1 cellular context compared by ENCODE assay signal in the genomic region with DNA sequence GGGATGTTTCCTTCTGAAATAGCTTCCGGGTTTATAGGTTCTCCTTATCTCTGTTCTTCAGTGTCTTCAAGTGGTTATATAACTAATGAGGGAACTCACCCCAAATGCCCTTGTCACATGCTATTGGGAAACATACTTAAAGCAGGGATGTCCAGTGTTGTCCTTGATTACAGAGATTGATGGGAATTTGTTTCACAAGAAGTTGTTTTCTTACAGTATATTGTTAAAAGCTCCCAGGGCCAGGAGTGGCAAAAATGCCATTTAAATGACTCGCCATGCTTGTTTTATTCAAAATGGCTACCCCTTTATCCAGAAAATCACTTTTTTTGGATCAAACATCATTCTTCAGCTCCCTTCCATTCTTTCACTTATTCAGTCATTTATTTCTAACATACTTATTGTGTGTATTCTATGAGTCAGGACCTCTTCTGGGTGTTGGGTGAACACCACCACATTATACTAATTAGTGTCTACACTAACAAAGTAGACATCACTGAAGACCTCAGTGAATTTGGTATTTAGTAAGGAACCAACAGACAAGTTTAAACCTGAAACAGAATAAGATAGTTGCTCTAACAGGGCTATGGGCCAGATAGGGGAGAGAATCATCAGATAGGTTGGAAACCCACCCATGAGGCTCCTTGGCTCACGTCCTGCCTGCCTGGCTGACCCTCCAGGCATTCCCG.
TF ChIP-seq lines count a peak whose summit lies in the region.

No MANE protein-coding gene starts in this region.

TF ChIP-seq in GM23338, 12 proteins besides CTCF, POLR2A, EP300 and RAD21 (continued from another document):
- TF ChIP-seq STAT1 (IDR thresholded peaks at IDR 0.05; ENCODE audit: unreplicated experiment) (no peak), POLR2AphosphoS5 (IDR thresholded peaks at IDR 0.05; ENCODE audit: low read depth) (no peak), EZH2 (IDR thresholded peaks at IDR 0.05; ENCODE audit: low read depth, unreplicated experiment) (no peak), NANOG (IDR thresholded peaks at IDR 0.05; ENCODE audit: borderline replicate concordance) (no peak), ZNF331 (CRISPR knock-in tag; IDR thresholded peaks at IDR 0.05; ENCODE audit: low read depth) (no peak), EZH2phosphoT487 (IDR thresholded peaks at IDR 0.05; ENCODE audit: unreplicated experiment) (no peak), ZNF114 (CRISPR knock-in tag; IDR thresholded peaks at IDR 0.05) (no peak), CREB1 (CRISPR knock-in tag; IDR thresholded peaks at IDR 0.05; ENCODE audit: low read depth) (no peak)
- TF ChIP-seq, protein P1, sequence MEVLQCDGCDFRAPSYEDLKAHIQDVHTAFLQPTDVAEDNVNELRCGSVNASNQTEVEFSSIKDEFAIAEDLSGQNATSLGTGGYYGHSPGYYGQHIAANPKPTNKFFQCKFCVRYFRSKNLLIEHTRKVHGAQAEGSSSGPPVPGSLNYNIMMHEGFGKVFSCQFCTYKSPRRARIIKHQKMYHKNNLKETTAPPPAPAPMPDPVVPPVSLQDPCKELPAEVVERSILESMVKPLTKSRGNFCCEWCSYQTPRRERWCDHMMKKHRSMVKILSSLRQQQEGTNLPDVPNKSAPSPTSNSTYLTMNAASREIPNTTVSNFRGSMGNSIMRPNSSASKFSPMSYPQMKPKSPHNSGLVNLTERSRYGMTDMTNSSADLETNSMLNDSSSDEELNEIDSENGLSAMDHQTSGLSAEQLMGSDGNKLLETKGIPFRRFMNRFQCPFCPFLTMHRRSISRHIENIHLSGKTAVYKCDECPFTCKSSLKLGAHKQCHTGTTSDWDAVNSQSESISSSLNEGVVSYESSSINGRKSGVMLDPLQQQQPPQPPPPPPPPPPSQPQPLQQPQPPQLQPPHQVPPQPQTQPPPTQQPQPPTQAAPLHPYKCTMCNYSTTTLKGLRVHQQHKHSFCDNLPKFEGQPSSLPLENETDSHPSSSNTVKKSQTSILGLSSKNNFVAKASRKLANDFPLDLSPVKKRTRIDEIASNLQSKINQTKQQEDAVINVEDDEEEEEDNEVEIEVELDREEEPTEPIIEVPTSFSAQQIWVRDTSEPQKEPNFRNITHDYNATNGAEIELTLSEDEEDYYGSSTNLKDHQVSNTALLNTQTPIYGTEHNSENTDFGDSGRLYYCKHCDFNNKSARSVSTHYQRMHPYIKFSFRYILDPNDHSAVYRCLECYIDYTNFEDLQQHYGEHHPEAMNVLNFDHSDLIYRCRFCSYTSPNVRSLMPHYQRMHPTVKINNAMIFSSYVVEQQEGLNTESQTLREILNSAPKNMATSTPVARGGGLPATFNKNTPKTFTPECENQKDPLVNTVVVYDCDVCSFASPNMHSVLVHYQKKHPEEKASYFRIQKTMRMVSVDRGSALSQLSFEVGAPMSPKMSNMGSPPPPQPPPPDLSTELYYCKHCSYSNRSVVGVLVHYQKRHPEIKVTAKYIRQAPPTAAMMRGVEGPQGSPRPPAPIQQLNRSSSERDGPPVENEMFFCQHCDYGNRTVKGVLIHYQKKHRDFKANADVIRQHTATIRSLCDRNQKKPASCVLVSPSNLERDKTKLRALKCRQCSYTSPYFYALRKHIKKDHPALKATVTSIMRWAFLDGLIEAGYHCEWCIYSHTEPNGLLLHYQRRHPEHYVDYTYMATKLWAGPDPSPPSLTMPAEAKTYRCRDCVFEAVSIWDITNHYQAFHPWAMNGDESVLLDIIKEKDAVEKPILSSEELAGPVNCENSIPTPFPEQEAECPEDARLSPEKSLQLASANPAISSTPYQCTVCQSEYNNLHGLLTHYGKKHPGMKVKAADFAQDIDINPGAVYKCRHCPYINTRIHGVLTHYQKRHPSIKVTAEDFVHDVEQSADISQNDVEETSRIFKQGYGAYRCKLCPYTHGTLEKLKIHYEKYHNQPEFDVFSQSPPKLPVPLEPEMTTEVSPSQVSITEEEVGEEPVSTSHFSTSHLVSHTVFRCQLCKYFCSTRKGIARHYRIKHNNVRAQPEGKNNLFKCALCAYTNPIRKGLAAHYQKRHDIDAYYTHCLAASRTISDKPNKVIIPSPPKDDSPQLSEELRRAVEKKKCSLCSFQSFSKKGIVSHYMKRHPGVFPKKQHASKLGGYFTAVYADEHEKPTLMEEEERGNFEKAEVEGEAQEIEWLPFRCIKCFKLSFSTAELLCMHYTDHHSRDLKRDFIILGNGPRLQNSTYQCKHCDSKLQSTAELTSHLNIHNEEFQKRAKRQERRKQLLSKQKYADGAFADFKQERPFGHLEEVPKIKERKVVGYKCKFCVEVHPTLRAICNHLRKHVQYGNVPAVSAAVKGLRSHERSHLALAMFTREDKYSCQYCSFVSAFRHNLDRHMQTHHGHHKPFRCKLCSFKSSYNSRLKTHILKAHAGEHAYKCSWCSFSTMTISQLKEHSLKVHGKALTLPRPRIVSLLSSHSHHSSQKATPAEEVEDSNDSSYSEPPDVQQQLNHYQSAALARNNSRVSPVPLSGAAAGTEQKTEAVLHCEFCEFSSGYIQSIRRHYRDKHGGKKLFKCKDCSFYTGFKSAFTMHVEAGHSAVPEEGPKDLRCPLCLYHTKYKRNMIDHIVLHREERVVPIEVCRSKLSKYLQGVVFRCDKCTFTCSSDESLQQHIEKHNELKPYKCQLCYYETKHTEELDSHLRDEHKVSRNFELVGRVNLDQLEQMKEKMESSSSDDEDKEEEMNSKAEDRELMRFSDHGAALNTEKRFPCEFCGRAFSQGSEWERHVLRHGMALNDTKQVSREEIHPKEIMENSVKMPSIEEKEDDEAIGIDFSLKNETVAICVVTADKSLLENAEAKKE (CRISPR knock-in tag; IDR thresholded peaks at IDR 0.05), result no peak
